ENCODE assay signal across 5 cellular contexts in the genomic region with DNA sequence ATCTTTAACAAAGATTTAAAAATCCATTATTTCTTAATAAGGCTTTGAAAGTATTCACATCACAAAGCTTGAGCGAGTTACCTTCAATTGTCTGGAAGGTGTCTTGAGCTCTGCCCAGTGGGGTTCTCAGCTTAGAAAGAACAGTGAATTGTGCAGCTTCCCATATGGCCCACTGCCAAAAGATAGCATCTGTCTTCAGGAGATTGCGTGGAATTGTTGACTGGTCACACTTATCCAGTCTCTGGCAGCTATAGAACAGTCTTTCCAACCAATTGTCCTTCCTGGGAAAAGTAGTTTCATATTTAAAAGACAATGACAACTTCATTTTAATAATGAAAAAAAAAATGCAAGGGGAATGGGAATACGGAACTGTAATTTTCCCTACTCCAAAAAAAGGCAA. TPM values are rescaled to one million over a fixed set of nuclear protein-coding genes. Genes with fewer than 3 reads are reported as not detected.
"Had no signal": no experiment of that assay in that cellular context is flagged by ENCODE, and none has a peak within 500 bp of the region (broad histone marks: within the 10 kb centered on the region; RNA-seq: fewer than 3 reads in every experiment).

No MANE protein-coding gene starts in this region.

RNA-seq across cellular contexts. Expression of gene CLEC18C, which starts 58.2 kb away (rescaled TPM):
- total RNA-seq: activated CD4-positive, alpha-beta memory T cell treated with anti-CD3 and anti-CD28 coated beads for 36 hours; activated CD4-positive, alpha-beta T cell treated with anti-CD3 and anti-CD28 coated beads, Interleukin-2, amount 10 ng/mL, durations not matched to agents 24 days and 14 days; ascending aorta; hepatocyte had no signal
- polyA plus RNA-seq: cardiac muscle cell, hepatocyte had no signal
